In genomic region chr2:204126705-204127104, GRCh38 we compare ENCODE assay signal across 34 cellular contexts.
"Had no signal": no experiment of that assay in that cellular context is flagged by ENCODE, and none has a peak within 500 bp of the region (broad histone marks: within the 10 kb centered on the region; RNA-seq: fewer than 3 reads in every experiment).

No MANE protein-coding gene starts in this region.

- H3K36me3 ChIP-seq: MG63 had no signal

- H3K4me3 ChIP-seq: MG63 had no signal

- H3K9me3 ChIP-seq: MG63 had no signal

- H3K27ac ChIP-seq: KMS-11 had no signal

- DNase-seq: Karpas-422, Kasumi-1, MG63, MM.1S, MV-4-11, NCI-H1048, NCI-H1092, NCI-H1092 treated with DMSO at 0.1 percent for 48 hours, NCI-H1105, NCI-H1105 treated with DMSO at 0.1 percent for 48 hours, NCI-H1417, NCI-H1417 treated with DMSO at 0.1 percent for 48 hours, NCI-H1436, NCI-H1436 treated with DMSO at 0.1 percent for 48 hours, NCI-H146, NCI-H1694, NCI-H1694 treated with DMSO at 0.1 percent for 48 hours, NCI-H187, NCI-H187 treated with DMSO at 0.1 percent for 48 hours, NCI-H1930, NCI-H2029, NCI-H2029 treated with DMSO at 0.1 percent for 48 hours, NCI-H2081, NCI-H2081 treated with DMSO at 0.1 percent for 48 hours, NCI-H2107, NCI-H2171, NCI-H2171 treated with DMSO at 0.1 percent for 48 hours, NCI-H2227 treated with DMSO at 0.1 percent for 48 hours, NCI-H226, NCI-H345, NCI-H446, NCI-H446 treated with DMSO at 0.1 percent for 48 hours, NCI-H510A had no signal
